Comparison of ENCODE assay signal across 21 cellular contexts in the genomic region with DNA sequence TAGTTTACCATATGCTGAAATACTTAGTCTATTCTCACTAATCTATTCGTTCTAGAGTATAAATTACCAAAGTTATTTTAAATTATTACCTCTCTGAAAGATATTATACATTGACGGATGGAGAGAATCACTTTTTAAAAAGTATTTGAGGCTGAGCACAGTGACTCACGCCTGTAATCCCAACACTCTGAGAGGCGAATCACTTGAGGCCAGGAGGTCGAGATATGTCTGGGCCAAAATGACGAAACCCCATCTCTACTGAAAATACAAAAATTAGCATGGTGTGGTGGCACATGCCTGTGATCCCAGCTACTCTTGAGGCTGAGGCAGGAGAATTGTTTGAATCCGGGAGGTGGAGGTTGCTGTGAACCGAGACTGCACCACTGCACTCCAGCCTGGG.
DNase-seq lines count a peak whose midpoint lies in the region; ATAC-seq, FAIRE-seq and TF ChIP-seq lines count a peak whose summit lies in the region.
"Had no signal": no experiment of that assay in that cellular context is flagged by ENCODE, and none has a peak within 500 bp of the region (broad histone marks: within the 10 kb centered on the region; RNA-seq: fewer than 3 reads in every experiment).

No MANE protein-coding gene starts in this region.

- ATAC-seq in Panc1 (no peak), HG02852 (IDR thresholded peaks at IDR 0.05; ENCODE audit: unreplicated experiment) (no peak)
- ATAC-seq: CD8-positive, alpha-beta T cell had no signal

- intact Hi-C loops in Panc1 (cut with micrococcal nuclease; ENCODE audit: unreplicated experiment), result no loop called here

- peaks cover 9% of the 10 kb centered on the region for H3K4me1 ChIP-seq in Panc1 (ENCODE audit: control insufficient read depth, insufficient read depth, low read length)
- H3K4me1 ChIP-seq: HAP-1 had no signal

- no peak for FAIRE-seq in bronchial epithelial cell (lab: Jason Lieb, UNC)
- FAIRE-seq in GM12891 (lab: Jason Lieb, UNC), result no peak
- FAIRE-seq: A204.1, G401.6, GM18507, H54 had no signal

- CTCF ChIA-PET in Panc1 (lab: Charles Lee), result no interaction called here
- CTCF ChIA-PET in activated naive CD4-positive, alpha-beta T cell treated with anti-CD3 and anti-CD28 coated beads, Interleukin-2, amount 10 ng/mL, durations not matched to agents 7 days and 5 days (lab: Charles Lee), result no interaction called here

- POLR2A ChIA-PET in Panc1 (lab: Charles Lee), result no interaction called here

- in situ Hi-C loops in Panc1 (cut with HindIII; ENCODE audit: low pct_unique_long_range_greater_than_20kb, low sequenced_read_pairs), result no loop called here

- H3K27ac Mint-ChIP-seq in mesothelial cell of epicardium, result peak overlapping the region; percentile 78
- H3K27ac Mint-ChIP-seq in activated naive CD4-positive, alpha-beta T cell treated with anti-CD3 and anti-CD28 coated beads, Interleukin-2, amount 10 ng/mL, durations not matched to agents 7 days and 5 days, result no peak overlapping the region
- H3K27ac Mint-ChIP-seq: B cell; CD4-positive, CD25-positive, alpha-beta regulatory T cell; CD8-positive, alpha-beta T cell had no signal

- no peak overlapping the region for H3K4me3 ChIP-seq in Panc1 (ENCODE audit: low read depth in 2 of 2, low read length in 2 of 2)
- no peak overlapping the region for H3K4me3 ChIP-seq in bronchial epithelial cell (ENCODE audit: low read depth, low read length)
- H3K4me3 ChIP-seq: BLaER1, HAP-1 had no signal

- no peaks in the 10 kb centered on the region for H3K9me3 ChIP-seq in Panc1 (ENCODE audit: control insufficient read depth, insufficient read depth, low read depth, low read length)
- H3K9me3 ChIP-seq: Caco-2, HAP-1 had no signal

- BruUV-seq in Panc1 (replicated peaks; lab: Mats Ljungman, UMichigan), result no TSS peak

- H3K27me3 Mint-ChIP-seq in mesothelial cell of epicardium (ENCODE audit: low read depth), result no peaks in the 10 kb centered on the region
- H3K27me3 Mint-ChIP-seq in activated naive CD4-positive, alpha-beta T cell treated with anti-CD3 and anti-CD28 coated beads, Interleukin-2, amount 10 ng/mL, durations not matched to agents 7 days and 5 days, result no peaks in the 10 kb centered on the region

- no peaks in the 10 kb centered on the region for H3K9me3 Mint-ChIP-seq in mesothelial cell of epicardium
- H3K9me3 Mint-ChIP-seq in activated naive CD4-positive, alpha-beta T cell treated with anti-CD3 and anti-CD28 coated beads, Interleukin-2, amount 10 ng/mL, durations not matched to agents 7 days and 5 days, result no peaks in the 10 kb centered on the region
- H3K9me3 Mint-ChIP-seq: CD8-positive, alpha-beta T cell had no signal

- no peaks in the 10 kb centered on the region for H3K36me3 Mint-ChIP-seq in mesothelial cell of epicardium
- H3K36me3 Mint-ChIP-seq in activated naive CD4-positive, alpha-beta T cell treated with anti-CD3 and anti-CD28 coated beads, Interleukin-2, amount 10 ng/mL, durations not matched to agents 7 days and 5 days, result no peaks in the 10 kb centered on the region
- H3K36me3 Mint-ChIP-seq: CD4-positive, CD25-positive, alpha-beta regulatory T cell; CD8-positive, alpha-beta T cell had no signal

- no peak overlapping the region for H3K4me3 Mint-ChIP-seq in mesothelial cell of epicardium
- H3K4me3 Mint-ChIP-seq in activated naive CD4-positive, alpha-beta T cell treated with anti-CD3 and anti-CD28 coated beads, Interleukin-2, amount 10 ng/mL, durations not matched to agents 7 days and 5 days, result no peak overlapping the region
- H3K4me3 Mint-ChIP-seq: B cell; CD4-positive, CD25-positive, alpha-beta regulatory T cell; CD8-positive, alpha-beta T cell had no signal

- TF ChIP-seq CTCF in Panc1 (IDR thresholded peaks at IDR 0.05) (no peak), bronchial epithelial cell (IDR thresholded peaks at IDR 0.05; ENCODE audit: insufficient read depth, low read length, severe bottlenecking) (no peak), mesothelial cell of epicardium (IDR thresholded peaks at IDR 0.05; ENCODE audit: unreplicated experiment) (no peak)

- H3K4me1 Mint-ChIP-seq in mesothelial cell of epicardium, result peaks cover 32% of the 10 kb centered on the region
- no peaks in the 10 kb centered on the region for H3K4me1 Mint-ChIP-seq in activated naive CD4-positive, alpha-beta T cell treated with anti-CD3 and anti-CD28 coated beads, Interleukin-2, amount 10 ng/mL, durations not matched to agents 7 days and 5 days
- H3K4me1 Mint-ChIP-seq: B cell had no signal

- no peaks in the 10 kb centered on the region for H3K36me3 ChIP-seq in Panc1 (ENCODE audit: control insufficient read depth, insufficient read depth, low read length)
- no peaks in the 10 kb centered on the region for H3K36me3 ChIP-seq in bronchial epithelial cell (ENCODE audit: control insufficient read depth, insufficient read depth, low read length)
- H3K36me3 ChIP-seq: BLaER1, HAP-1 had no signal

- TF ChIP-seq POLR2A in GM12891 (IDR thresholded peaks at IDR 0.05; ENCODE audit: low read depth, low read length), result no peak

- peak overlapping the region; percentile 29; the same call in 1 of the 2 replicates for H3K27ac ChIP-seq in Panc1 (ENCODE audit: low read length)
- H3K27ac ChIP-seq: BLaER1, C4-2B had no signal

- H3K27me3 ChIP-seq in Panc1 (ENCODE audit: control insufficient read depth, insufficient read depth, low read length) (no peaks in the 10 kb centered on the region), bronchial epithelial cell (ENCODE audit: control insufficient read depth, insufficient read depth, low read length) (no peaks in the 10 kb centered on the region)
- H3K27me3 ChIP-seq: BLaER1 had no signal

- DNase-seq in Panc1 (ENCODE audit: low read depth, low spot score) (no peak), bronchial epithelial cell (ENCODE audit: low read depth) (peak; percentile 18), mesothelial cell of epicardium (ENCODE audit: low spot score in 2 of 2, unreplicated experiment in 2 of 2) (no peak), MV-4-11 (lab: John Stamatoyannopoulos, UW) (no peak), GM12891 (ENCODE audit: insufficient read length, low spot score) (no peak)
- DNase-seq in activated naive CD4-positive, alpha-beta T cell treated with anti-CD3 and anti-CD28 coated beads, Interleukin-2, amount 10 ng/mL, durations not matched to agents 7 days and 5 days, result no peak
- DNase-seq: Caco-2; CD4-positive, CD25-positive, alpha-beta regulatory T cell; CD8-positive, alpha-beta T cell; DMS153; DND-41; GOT3 had no signal

TF ChIP-seq in GM12891, 5 proteins besides CTCF, POLR2A, EP300 and RAD21:
- TF ChIP-seq TAF1 (IDR thresholded peaks at IDR 0.05; ENCODE audit: low read depth, low read length), result no peak
